Comparison of ENCODE assay signal across 8 cellular contexts in genomic region chr5:176362098-176362442, GRCh38. TPM values are rescaled to one million over a fixed set of nuclear protein-coding genes. Genes with fewer than 3 reads are reported as not detected.
DNase-seq lines count a peak whose midpoint lies in the region; ATAC-seq and TF ChIP-seq lines count a peak whose summit lies in the region.

No MANE protein-coding gene starts in this region.

- CTCF ChIA-PET in SK-N-SH (lab: Yijun Ruan, JAX) = interaction anchor here (1.0 to 2.0 kb wide), 4 partner anchors 26 to 632 kb away, joined by 3 to 10 read pairs (median 6); partner anchors contain the start of genes FAF2, HIGD2A and NOP16

- H3K9me3 Mint-ChIP-seq in natural killer cell treated with Interleukin-12 subunit alpha and Interleukin-12 subunit beta and Interleukin-15 and Interleukin-18, amount 100 ng/mL, for 72 hours = no peaks in the 10 kb centered on the region

- H3K27me3 Mint-ChIP-seq in natural killer cell treated with Interleukin-12 subunit alpha and Interleukin-12 subunit beta and Interleukin-15 and Interleukin-18, amount 100 ng/mL, for 72 hours = no peaks in the 10 kb centered on the region

- peak overlapping the region; percentile 90 for H3K4me3 Mint-ChIP-seq in natural killer cell treated with Interleukin-12 subunit alpha and Interleukin-12 subunit beta and Interleukin-15 and Interleukin-18, amount 100 ng/mL, for 72 hours

- DNase-seq in SK-N-SH = no peak
- no peak for DNase-seq in cardiac fibroblast (ENCODE audit: low read depth in 2 of 2)
- DNase-seq in natural killer cell treated with Interleukin-12 subunit alpha and Interleukin-12 subunit beta and Interleukin-15 and Interleukin-18, amount 100 ng/mL, for 72 hours (ENCODE audit: low spot score) = no peak
- DNase-seq in cerebellar cortex (ENCODE audit: low spot score) = no peak
- no peak for DNase-seq in anterior cingulate cortex (lab: John Stamatoyannopoulos, UW)
- DNase-seq in C1 segment of cervical spinal cord (lab: John Stamatoyannopoulos, UW) = no peak

- H3F3A ChIP-seq in SK-N-SH (replicated peaks; ENCODE audit: insufficient read depth) = peaks cover 3% of the 10 kb centered on the region

- peak overlapping the region; percentile 91 for H3K4me2 ChIP-seq in SK-N-SH

- peaks cover 0 to 19% of the 10 kb centered on the region in 2 experiments; a peak in 1 of 4 replicates for H3K4me1 ChIP-seq in SK-N-SH (ENCODE audit: control insufficient read depth in 1 of 2, insufficient read depth in 2 of 2, low read depth in 1 of 2, low read length in 1 of 2)

- H4K20me1 ChIP-seq in SK-N-SH (ENCODE audit: insufficient read depth) = peaks cover 21% of the 10 kb centered on the region; the same call in 1 of the 2 replicates

- H2AFZ ChIP-seq in SK-N-SH (ENCODE audit: low read depth) = peak overlapping the region; percentile 76

- no peak for TF ChIP-seq EP300 in SK-N-SH (IDR thresholded peaks at IDR 0.05; ENCODE audit: borderline replicate concordance in 1 of 2, low read depth in 1 of 2, low read length in 1 of 2)

- H3K9me3 ChIP-seq in SK-N-SH = no peaks in the 10 kb centered on the region

- peaks cover 27 to 32% of the 10 kb centered on the region in 2 donors for H3K4me1 Mint-ChIP-seq in natural killer cell treated with Interleukin-12 subunit alpha and Interleukin-12 subunit beta and Interleukin-15 and Interleukin-18, amount 100 ng/mL, for 72 hours (ENCODE audit: low read depth in 2 of 2)

- 46% methylated on average over 12 of the region's 12 CpGs for WGBS in SK-N-SH (ENCODE audit: low lambda C conversion rate)

- no peak overlapping the region for H3K27ac ChIP-seq in SK-N-SH (ENCODE audit: low read depth in 2 of 2, low read length in 1 of 2)

- H3K9me2 ChIP-seq in SK-N-SH = no peaks in the 10 kb centered on the region

- peaks cover 10 to 13% of the 10 kb centered on the region in 2 experiments for H3K36me3 ChIP-seq in SK-N-SH (replicated peaks in 1 of 2; ENCODE audit: control insufficient read depth in 1 of 2, insufficient read depth in 2 of 2, low read length in 1 of 2)

- TF ChIP-seq CTCF in SK-N-SH (IDR thresholded peaks at IDR 0.05) (no peak), cardiac fibroblast (IDR thresholded peaks at IDR 0.05; ENCODE audit: low read depth, low read length) (no peak)

- no peak overlapping the region for H3K9ac ChIP-seq in SK-N-SH

- ATAC-seq in SK-N-SH treated with all-trans-retinoic acid at 6 μM for 48 hours = no peak
- ATAC-seq in HG03469 (IDR thresholded peaks at IDR 0.05; ENCODE audit: unreplicated experiment) = peak; percentile 14
- no peak for ATAC-seq in natural killer cell treated with Interleukin-12 subunit alpha and Interleukin-12 subunit beta and Interleukin-15 and Interleukin-18, amount 100 ng/mL, for 72 hours

- POLR2A ChIA-PET in SK-N-SH (lab: Yijun Ruan, JAX) = interaction anchor here (0.7 to 1.9 kb wide), 7 partner anchors 10 to 86 kb away, joined by 3 to 7 read pairs (median 5); partner anchors contain the start of genes FAF2, HIGD2A and NOP16

- peaks cover 10% of the 10 kb centered on the region for H3K36me3 Mint-ChIP-seq in natural killer cell treated with Interleukin-12 subunit alpha and Interleukin-12 subunit beta and Interleukin-15 and Interleukin-18, amount 100 ng/mL, for 72 hours

- TF ChIP-seq RAD21 in SK-N-SH (IDR thresholded peaks at IDR 0.05; ENCODE audit: low read length) = no peak

- H3K27ac Mint-ChIP-seq in natural killer cell treated with Interleukin-12 subunit alpha and Interleukin-12 subunit beta and Interleukin-15 and Interleukin-18, amount 100 ng/mL, for 72 hours = peak overlapping the region; percentile 70 to 90

- H3K79me2 ChIP-seq in SK-N-SH (ENCODE audit: insufficient read depth) = peaks cover 45% of the 10 kb centered on the region

- H3K27me3 ChIP-seq in SK-N-SH (ENCODE audit: insufficient read depth) = no peaks in the 10 kb centered on the region

- H3K4me3 ChIP-seq in SK-N-SH (ENCODE audit: low read depth in 2 of 2, low read length in 1 of 2) = peak overlapping the region; percentile 80 to 98
- H3K4me3 ChIP-seq in cardiac fibroblast (replicated peaks in 1 of 2; ENCODE audit: low read depth in 2 of 2, low read length in 2 of 2) = peak overlapping the region; percentile 96 to 98

TF ChIP-seq in SK-N-SH, 30 proteins besides CTCF, POLR2A, EP300 and RAD21 (continues in another document):
- TF ChIP-seq, protein P1, sequence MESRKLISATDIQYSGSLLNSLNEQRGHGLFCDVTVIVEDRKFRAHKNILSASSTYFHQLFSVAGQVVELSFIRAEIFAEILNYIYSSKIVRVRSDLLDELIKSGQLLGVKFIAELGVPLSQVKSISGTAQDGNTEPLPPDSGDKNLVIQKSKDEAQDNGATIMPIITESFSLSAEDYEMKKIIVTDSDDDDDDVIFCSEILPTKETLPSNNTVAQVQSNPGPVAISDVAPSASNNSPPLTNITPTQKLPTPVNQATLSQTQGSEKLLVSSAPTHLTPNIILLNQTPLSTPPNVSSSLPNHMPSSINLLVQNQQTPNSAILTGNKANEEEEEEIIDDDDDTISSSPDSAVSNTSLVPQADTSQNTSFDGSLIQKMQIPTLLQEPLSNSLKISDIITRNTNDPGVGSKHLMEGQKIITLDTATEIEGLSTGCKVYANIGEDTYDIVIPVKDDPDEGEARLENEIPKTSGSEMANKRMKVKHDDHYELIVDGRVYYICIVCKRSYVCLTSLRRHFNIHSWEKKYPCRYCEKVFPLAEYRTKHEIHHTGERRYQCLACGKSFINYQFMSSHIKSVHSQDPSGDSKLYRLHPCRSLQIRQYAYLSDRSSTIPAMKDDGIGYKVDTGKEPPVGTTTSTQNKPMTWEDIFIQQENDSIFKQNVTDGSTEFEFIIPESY (IDR thresholded peaks at IDR 0.05; ENCODE audit: borderline replicate concordance, low read depth) = no peak
- TF ChIP-seq GABPA (IDR thresholded peaks at IDR 0.05; ENCODE audit: low read depth) = no peak

TF ChIP-seq in SK-N-SH treated with all-trans-retinoic acid at 6 μM for 48 hours, 23 proteins besides CTCF, POLR2A, EP300 and RAD21 (continues in another document):
- TF ChIP-seq ZFP30 (CRISPR knock-in tag; IDR thresholded peaks at IDR 0.05) (no peak), PPARA (CRISPR knock-in tag; IDR thresholded peaks at IDR 0.05; ENCODE audit: borderline replicate concordance) (no peak), CREB5 (CRISPR knock-in tag; IDR thresholded peaks at IDR 0.05; ENCODE audit: low read depth) (no peak), ZC3H10 (CRISPR knock-in tag; IDR thresholded peaks at IDR 0.05) (no peak)
- TF ChIP-seq, protein P2, sequence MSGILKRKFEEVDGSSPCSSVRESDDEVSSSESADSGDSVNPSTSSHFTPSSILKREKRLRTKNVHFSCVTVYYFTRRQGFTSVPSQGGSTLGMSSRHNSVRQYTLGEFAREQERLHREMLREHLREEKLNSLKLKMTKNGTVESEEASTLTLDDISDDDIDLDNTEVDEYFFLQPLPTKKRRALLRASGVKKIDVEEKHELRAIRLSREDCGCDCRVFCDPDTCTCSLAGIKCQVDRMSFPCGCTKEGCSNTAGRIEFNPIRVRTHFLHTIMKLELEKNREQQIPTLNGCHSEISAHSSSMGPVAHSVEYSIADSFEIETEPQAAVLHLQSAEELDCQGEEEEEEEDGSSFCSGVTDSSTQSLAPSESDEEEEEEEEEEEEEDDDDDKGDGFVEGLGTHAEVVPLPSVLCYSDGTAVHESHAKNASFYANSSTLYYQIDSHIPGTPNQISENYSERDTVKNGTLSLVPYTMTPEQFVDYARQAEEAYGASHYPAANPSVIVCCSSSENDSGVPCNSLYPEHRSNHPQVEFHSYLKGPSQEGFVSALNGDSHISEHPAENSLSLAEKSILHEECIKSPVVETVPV (CRISPR knock-in tag; IDR thresholded peaks at IDR 0.05) = no peak

RNA-seq across cellular contexts. Expression of gene KIAA1191, which starts 0.5 kb away (rescaled TPM):
- polyA plus RNA-seq in SK-N-SH (2012; rRNA removed) = 100 and 127 TPM in 2 replicates
- 75.8 and 102 TPM in 2 replicates for polyA plus RNA-seq in SK-N-SH (2012; cell fraction: cytosol; rRNA removed)
- polyA plus RNA-seq in SK-N-SH (2012; cell fraction: nucleus; rRNA removed) = 46.0 and 69.3 TPM in 2 replicates
- total RNA-seq in natural killer cell treated with Interleukin-12 subunit alpha and Interleukin-12 subunit beta and Interleukin-15 and Interleukin-18, amount 100 ng/mL, for 72 hours = 10 to 100 TPM; 61.1 to 66.7 TPM

RNA-seq across cellular contexts. Expression of gene ARL10, which starts 3.2 kb away (rescaled TPM):
- 4.6 and 7.8 TPM in 2 replicates for polyA plus RNA-seq in SK-N-SH (2012; rRNA removed)
- polyA plus RNA-seq in SK-N-SH (2012; cell fraction: cytosol; rRNA removed) = 3.6 and 5.7 TPM in 2 replicates
- polyA plus RNA-seq in SK-N-SH (2012; cell fraction: nucleus; rRNA removed) = 27.9 and 49.3 TPM in 2 replicates
- 10 to 100 TPM in 1 of 2 donors, 1 to 10 TPM in 1; 8.1 to 12.9 TPM for total RNA-seq in natural killer cell treated with Interleukin-12 subunit alpha and Interleukin-12 subunit beta and Interleukin-15 and Interleukin-18, amount 100 ng/mL, for 72 hours

RNA-seq across cellular contexts. Expression of gene NOP16, which starts 26.3 kb away (rescaled TPM):
- polyA plus RNA-seq in SK-N-SH (2012; rRNA removed) = 158 and 161 TPM in 2 replicates
- polyA plus RNA-seq in SK-N-SH (2012; cell fraction: cytosol; rRNA removed) = 134 and 136 TPM in 2 replicates
- 233 and 292 TPM in 2 replicates for polyA plus RNA-seq in SK-N-SH (2012; cell fraction: nucleus; rRNA removed)
- total RNA-seq in natural killer cell treated with Interleukin-12 subunit alpha and Interleukin-12 subunit beta and Interleukin-15 and Interleukin-18, amount 100 ng/mL, for 72 hours = 100 to 1,000 TPM in 1 of 2 donors, 10 to 100 TPM in 1; 62.0 to 155 TPM

RNA-seq across cellular contexts. Expression of gene HIGD2A, which starts 26.5 kb away (rescaled TPM):
- 211 and 213 TPM in 2 replicates for polyA plus RNA-seq in SK-N-SH (2012; rRNA removed)
- polyA plus RNA-seq in SK-N-SH (2012; cell fraction: cytosol; rRNA removed) = 139 and 190 TPM in 2 replicates
- 57.7 and 81.8 TPM in 2 replicates for polyA plus RNA-seq in SK-N-SH (2012; cell fraction: nucleus; rRNA removed)
- total RNA-seq in natural killer cell treated with Interleukin-12 subunit alpha and Interleukin-12 subunit beta and Interleukin-15 and Interleukin-18, amount 100 ng/mL, for 72 hours = 100 to 1,000 TPM in 1 of 2 donors, 10 to 100 TPM in 1; 88.9 to 117 TPM

RNA-seq across cellular contexts. Expression of gene CLTB, which starts 54.3 kb away (rescaled TPM):
- 85.9 and 91.2 TPM in 2 replicates for polyA plus RNA-seq in SK-N-SH (2012; rRNA removed)
- polyA plus RNA-seq in SK-N-SH (2012; cell fraction: cytosol; rRNA removed) = 67.0 and 82.5 TPM in 2 replicates
- 37.1 and 45.6 TPM in 2 replicates for polyA plus RNA-seq in SK-N-SH (2012; cell fraction: nucleus; rRNA removed)
- 10 to 100 TPM; 64.0 to 80.5 TPM for total RNA-seq in natural killer cell treated with Interleukin-12 subunit alpha and Interleukin-12 subunit beta and Interleukin-15 and Interleukin-18, amount 100 ng/mL, for 72 hours
